In genomic region chr6:156183678-156184077, GRCh38 we compare ENCODE assay signal across 20 cellular contexts.
DNase-seq lines count a peak whose midpoint lies in the region.
"Had no signal": no experiment of that assay in that cellular context is flagged by ENCODE, and none has a peak within 500 bp of the region (broad histone marks: within the 10 kb centered on the region; RNA-seq: fewer than 3 reads in every experiment).

No MANE protein-coding gene starts in this region.

- DNase-seq in NCI-H748 (lab: John Stamatoyannopoulos, UW; ENCODE audit: unreplicated experiment) (peak; percentile 12), NCI-H748 treated with DMSO at 0.1 percent for 48 hours (lab: John Stamatoyannopoulos, UW) (no peak), SW480 (ENCODE audit: low spot score) (peak; percentile 18), kidney tubule cell (ENCODE audit: low spot score) (peak; percentile 44), NCI-H187 (lab: John Stamatoyannopoulos, UW) (no peak)
- no peak for DNase-seq in activated CD8-positive, alpha-beta memory T cell treated with anti-CD3 and anti-CD28 coated beads, Interleukin-2, amount 50 U/mL, for 48 hours
- DNase-seq in activated CD8-positive, alpha-beta memory T cell treated with anti-CD3 and anti-CD28 coated beads for 24 hours, result no peak
- DNase-seq: AML-193; C1 segment of cervical spinal cord; Caco-2; CD8-positive, alpha-beta T cell; GF-D8; GOT3; HFFc6; KBM-7; NCI-H187 treated with DMSO at 0.1 percent for 48 hours; NCI-H2227 treated with DMSO at 0.1 percent for 48 hours; NCI-H510A treated with DMSO at 0.1 percent for 48 hours; SHP77; T-helper 1 cell had no signal

Comparison
In these comparisons a context has a peak if more than half of its experiments do, and no peak if none do; other contexts are left out.
1. DNase-seq: peak in NCI-H748 (single experiment), SW480 (single experiment) and kidney tubule cell (single experiment); none in NCI-H748 treated with DMSO at 0.1 percent for 48 hours (single experiment), activated CD8-positive, alpha-beta memory T cell treated with anti-CD3 and anti-CD28 coated beads, Interleukin-2, amount 50 U/mL, for 48 hours (single experiment), activated CD8-positive, alpha-beta memory T cell treated with anti-CD3 and anti-CD28 coated beads for 24 hours (single experiment) and NCI-H187 (0 of 2).